In the genomic region with DNA sequence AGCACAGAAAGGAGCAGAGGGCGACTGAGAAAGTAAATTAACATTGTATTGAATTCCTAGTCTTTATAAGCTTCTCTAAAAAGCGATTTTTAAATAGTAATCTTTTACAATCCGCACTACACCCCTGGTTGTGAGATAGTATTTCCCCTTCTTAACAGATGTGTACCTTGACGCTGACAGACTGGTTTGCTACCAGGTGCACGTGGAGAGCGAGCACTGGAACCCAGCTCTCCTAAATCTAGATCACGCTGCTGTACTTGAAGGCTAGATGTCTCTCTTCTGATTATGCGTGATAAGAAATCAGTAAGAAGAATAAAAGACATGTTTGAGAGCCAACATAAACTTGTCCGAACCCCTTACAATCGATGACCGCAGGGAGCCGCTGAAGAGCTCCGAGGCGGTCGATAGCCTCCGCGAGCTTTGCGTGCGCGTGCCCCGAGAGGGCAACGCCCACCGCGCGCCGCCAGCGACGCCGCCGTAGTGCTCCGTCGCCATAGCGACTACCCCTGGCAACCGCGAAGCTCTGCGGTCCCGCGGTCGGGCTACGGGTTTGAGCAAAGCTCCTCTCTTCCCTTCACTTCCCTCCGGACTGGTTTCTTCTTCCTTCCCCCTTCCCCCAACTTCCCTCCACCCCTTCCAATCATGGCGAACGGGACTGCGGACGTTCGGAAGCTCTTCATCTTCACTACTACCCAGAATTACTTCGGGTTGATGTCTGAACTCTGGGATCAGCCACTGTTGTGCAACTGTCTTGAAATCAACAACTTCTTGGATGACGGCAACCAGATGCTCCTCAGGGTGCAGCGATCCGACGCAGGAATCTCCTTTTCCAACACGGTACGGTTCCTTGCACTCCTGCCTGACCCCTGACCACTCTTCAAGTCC, we compare ENCODE assay signal across 1 cellular context.
A peak's percentile ranks its signal among the peaks of the same experiment; 100 is the strongest.
TF ChIP-seq lines count a peak whose summit lies in the region.

A gene with protein sequence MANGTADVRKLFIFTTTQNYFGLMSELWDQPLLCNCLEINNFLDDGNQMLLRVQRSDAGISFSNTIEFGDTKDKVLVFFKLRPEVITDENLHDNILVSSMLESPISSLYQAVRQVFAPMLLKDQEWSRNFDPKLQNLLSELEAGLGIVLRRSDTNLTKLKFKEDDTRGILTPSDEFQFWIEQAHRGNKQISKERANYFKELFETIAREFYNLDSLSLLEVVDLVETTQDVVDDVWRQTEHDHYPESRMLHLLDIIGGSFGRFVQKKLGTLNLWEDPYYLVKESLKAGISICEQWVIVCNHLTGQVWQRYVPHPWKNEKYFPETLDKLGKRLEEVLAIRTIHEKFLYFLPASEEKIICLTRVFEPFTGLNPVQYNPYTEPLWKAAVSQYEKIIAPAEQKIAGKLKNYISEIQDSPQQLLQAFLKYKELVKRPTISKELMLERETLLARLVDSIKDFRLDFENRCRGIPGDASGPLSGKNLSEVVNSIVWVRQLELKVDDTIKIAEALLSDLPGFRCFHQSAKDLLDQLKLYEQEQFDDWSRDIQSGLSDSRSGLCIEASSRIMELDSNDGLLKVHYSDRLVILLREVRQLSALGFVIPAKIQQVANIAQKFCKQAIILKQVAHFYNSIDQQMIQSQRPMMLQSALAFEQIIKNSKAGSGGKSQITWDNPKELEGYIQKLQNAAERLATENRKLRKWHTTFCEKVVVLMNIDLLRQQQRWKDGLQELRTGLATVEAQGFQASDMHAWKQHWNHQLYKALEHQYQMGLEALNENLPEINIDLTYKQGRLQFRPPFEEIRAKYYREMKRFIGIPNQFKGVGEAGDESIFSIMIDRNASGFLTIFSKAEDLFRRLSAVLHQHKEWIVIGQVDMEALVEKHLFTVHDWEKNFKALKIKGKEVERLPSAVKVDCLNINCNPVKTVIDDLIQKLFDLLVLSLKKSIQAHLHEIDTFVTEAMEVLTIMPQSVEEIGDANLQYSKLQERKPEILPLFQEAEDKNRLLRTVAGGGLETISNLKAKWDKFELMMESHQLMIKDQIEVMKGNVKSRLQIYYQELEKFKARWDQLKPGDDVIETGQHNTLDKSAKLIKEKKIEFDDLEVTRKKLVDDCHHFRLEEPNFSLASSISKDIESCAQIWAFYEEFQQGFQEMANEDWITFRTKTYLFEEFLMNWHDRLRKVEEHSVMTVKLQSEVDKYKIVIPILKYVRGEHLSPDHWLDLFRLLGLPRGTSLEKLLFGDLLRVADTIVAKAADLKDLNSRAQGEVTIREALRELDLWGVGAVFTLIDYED (N-terminal part only) (plus strand): TSS at position 494 of the 885 bp plus-strand sequence. CDS start 149 bp downstream, at position 643.

TF ChIP-seq in HepG2, 621 proteins besides CTCF, POLR2A, EP300 and RAD21 (continued from another document and continues in another):
- TF ChIP-seq EZH2 (conservative IDR thresholded peaks at IDR 0.05; ENCODE audit: low read depth, low read length): no peak
- no peak for TF ChIP-seq TOE1 (CRISPR knock-in tag; IDR thresholded peaks at IDR 0.05)
- TF ChIP-seq, protein P1, sequence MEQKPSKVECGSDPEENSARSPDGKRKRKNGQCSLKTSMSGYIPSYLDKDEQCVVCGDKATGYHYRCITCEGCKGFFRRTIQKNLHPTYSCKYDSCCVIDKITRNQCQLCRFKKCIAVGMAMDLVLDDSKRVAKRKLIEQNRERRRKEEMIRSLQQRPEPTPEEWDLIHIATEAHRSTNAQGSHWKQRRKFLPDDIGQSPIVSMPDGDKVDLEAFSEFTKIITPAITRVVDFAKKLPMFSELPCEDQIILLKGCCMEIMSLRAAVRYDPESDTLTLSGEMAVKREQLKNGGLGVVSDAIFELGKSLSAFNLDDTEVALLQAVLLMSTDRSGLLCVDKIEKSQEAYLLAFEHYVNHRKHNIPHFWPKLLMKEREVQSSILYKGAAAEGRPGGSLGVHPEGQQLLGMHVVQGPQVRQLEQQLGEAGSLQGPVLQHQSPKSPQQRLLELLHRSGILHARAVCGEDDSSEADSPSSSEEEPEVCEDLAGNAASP (CRISPR knock-in tag; IDR thresholded peaks at IDR 0.05; ENCODE audit: borderline replicate concordance): 0 out of 2 replicates have a peak, but pooled peaks have one; percentile 31
- no peak for TF ChIP-seq ZNF121 (CRISPR knock-in tag; IDR thresholded peaks at IDR 0.05)
- no peak for TF ChIP-seq NR1H2 (CRISPR knock-in tag; IDR thresholded peaks at IDR 0.05; ENCODE audit: borderline replicate concordance, low read depth)
- TF ChIP-seq, protein P2, sequence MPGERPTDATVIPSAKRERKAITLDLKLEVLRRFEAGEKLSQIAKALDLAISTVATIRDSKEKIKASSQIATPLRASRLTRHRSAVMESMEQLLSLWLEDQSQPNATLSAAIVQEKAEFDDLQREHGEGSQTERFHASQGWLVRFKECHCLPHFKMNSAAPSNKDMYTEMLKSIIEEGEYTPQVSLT (CRISPR knock-in tag; IDR thresholded peaks at IDR 0.05; ENCODE audit: borderline replicate concordance, low read depth): no peak
- no peak for TF ChIP-seq CBX2 (IDR thresholded peaks at IDR 0.05; ENCODE audit: low read depth, low read length)
- no peak for TF ChIP-seq CBX2 (CRISPR knock-in tag; IDR thresholded peaks at IDR 0.05; ENCODE audit: low read depth)
- TF ChIP-seq, protein P3, sequence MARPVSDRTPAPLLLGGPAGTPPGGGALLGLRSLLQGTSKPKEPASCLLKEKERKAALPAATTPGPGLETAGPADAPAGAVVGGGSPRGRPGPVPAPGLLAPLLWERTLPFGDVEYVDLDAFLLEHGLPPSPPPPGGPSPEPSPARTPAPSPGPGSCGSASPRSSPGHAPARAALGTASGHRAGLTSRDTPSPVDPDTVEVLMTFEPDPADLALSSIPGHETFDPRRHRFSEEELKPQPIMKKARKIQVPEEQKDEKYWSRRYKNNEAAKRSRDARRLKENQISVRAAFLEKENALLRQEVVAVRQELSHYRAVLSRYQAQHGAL (CRISPR knock-in tag; IDR thresholded peaks at IDR 0.05; ENCODE audit: not compliant biosample characterization): no peak
- no peak for TF ChIP-seq POLR2G (IDR thresholded peaks at IDR 0.05; ENCODE audit: low read depth, low read length)
- no peak for TF ChIP-seq ZFYVE20 (CRISPR knock-in tag; IDR thresholded peaks at IDR 0.05; ENCODE audit: borderline replicate concordance, low read depth)
- TF ChIP-seq SNAI1 (CRISPR knock-in tag; IDR thresholded peaks at IDR 0.05; ENCODE audit: borderline replicate concordance): no peak
- no peak for TF ChIP-seq NFE2L2 (IDR thresholded peaks at IDR 0.05; ENCODE audit: low read length)
- TF ChIP-seq, protein P4, sequence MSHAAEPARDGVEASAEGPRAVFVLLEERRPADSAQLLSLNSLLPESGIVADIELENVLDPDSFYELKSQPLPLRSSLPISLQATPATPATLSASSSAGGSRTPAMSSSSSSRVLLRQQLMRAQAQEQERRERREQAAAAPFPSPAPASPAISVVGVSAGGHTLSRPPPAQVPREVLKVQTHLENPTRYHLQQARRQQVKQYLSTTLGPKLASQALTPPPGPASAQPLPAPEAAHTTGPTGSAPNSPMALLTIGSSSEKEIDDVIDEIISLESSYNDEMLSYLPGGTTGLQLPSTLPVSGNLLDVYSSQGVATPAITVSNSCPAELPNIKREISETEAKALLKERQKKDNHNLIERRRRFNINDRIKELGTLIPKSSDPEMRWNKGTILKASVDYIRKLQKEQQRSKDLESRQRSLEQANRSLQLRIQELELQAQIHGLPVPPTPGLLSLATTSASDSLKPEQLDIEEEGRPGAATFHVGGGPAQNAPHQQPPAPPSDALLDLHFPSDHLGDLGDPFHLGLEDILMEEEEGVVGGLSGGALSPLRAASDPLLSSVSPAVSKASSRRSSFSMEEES (CRISPR knock-in tag; IDR thresholded peaks at IDR 0.05): peak; percentile 31; the same call in 1 of the 2 replicates
- no peak for TF ChIP-seq ZNF326 (CRISPR knock-in tag; IDR thresholded peaks at IDR 0.05; ENCODE audit: borderline replicate concordance)
- no peak for TF ChIP-seq ZNF720 (CRISPR knock-in tag; IDR thresholded peaks at IDR 0.05)
- TF ChIP-seq, protein P5, sequence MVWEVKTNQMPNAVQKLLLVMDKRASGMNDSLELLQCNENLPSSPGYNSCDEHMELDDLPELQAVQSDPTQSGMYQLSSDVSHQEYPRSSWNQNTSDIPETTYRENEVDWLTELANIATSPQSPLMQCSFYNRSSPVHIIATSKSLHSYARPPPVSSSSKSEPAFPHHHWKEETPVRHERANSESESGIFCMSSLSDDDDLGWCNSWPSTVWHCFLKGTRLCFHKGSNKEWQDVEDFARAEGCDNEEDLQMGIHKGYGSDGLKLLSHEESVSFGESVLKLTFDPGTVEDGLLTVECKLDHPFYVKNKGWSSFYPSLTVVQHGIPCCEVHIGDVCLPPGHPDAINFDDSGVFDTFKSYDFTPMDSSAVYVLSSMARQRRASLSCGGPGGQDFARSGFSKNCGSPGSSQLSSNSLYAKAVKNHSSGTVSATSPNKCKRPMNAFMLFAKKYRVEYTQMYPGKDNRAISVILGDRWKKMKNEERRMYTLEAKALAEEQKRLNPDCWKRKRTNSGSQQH (CRISPR knock-in tag; IDR thresholded peaks at IDR 0.05; ENCODE audit: low read depth): no peak
- no peak for TF ChIP-seq TAF15 (IDR thresholded peaks at IDR 0.05; ENCODE audit: low read depth, low read length, poor library complexity, severe bottlenecking)
- TF ChIP-seq TCF7 (IDR thresholded peaks at IDR 0.05; ENCODE audit: low read depth): no peak
- TF ChIP-seq RXRB (CRISPR knock-in tag; IDR thresholded peaks at IDR 0.05; ENCODE audit: borderline replicate concordance): peak; percentile 44; the same call in 1 of the 2 replicates
- no peak for TF ChIP-seq CBX5 (CRISPR knock-in tag; IDR thresholded peaks at IDR 0.05; ENCODE audit: borderline replicate concordance)
- no peak for TF ChIP-seq HNRNPUL1 (IDR thresholded peaks at IDR 0.05; ENCODE audit: low read depth, low read length)
- TF ChIP-seq, protein P6, sequence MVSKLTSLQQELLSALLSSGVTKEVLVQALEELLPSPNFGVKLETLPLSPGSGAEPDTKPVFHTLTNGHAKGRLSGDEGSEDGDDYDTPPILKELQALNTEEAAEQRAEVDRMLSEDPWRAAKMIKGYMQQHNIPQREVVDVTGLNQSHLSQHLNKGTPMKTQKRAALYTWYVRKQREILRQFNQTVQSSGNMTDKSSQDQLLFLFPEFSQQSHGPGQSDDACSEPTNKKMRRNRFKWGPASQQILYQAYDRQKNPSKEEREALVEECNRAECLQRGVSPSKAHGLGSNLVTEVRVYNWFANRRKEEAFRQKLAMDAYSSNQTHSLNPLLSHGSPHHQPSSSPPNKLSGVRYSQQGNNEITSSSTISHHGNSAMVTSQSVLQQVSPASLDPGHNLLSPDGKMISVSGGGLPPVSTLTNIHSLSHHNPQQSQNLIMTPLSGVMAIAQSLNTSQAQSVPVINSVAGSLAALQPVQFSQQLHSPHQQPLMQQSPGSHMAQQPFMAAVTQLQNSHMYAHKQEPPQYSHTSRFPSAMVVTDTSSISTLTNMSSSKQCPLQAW (CRISPR knock-in tag; IDR thresholded peaks at IDR 0.05): no peak
- TF ChIP-seq, protein P7, sequence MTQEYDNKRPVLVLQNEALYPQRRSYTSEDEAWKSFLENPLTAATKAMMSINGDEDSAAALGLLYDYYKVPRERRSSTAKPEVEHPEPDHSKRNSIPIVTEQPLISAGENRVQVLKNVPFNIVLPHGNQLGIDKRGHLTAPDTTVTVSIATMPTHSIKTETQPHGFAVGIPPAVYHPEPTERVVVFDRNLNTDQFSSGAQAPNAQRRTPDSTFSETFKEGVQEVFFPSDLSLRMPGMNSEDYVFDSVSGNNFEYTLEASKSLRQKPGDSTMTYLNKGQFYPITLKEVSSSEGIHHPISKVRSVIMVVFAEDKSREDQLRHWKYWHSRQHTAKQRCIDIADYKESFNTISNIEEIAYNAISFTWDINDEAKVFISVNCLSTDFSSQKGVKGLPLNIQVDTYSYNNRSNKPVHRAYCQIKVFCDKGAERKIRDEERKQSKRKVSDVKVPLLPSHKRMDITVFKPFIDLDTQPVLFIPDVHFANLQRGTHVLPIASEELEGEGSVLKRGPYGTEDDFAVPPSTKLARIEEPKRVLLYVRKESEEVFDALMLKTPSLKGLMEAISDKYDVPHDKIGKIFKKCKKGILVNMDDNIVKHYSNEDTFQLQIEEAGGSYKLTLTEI (CRISPR knock-in tag; conservative IDR thresholded peaks at IDR 0.05): no peak
- TF ChIP-seq ARNT (IDR thresholded peaks at IDR 0.05): no peak
- TF ChIP-seq ZNF841 (CRISPR knock-in tag; IDR thresholded peaks at IDR 0.05; ENCODE audit: borderline replicate concordance): no peak
- no peak for TF ChIP-seq PRMT3 (CRISPR knock-in tag; IDR thresholded peaks at IDR 0.05; ENCODE audit: borderline replicate concordance, low read depth)
- no peak for TF ChIP-seq GLI4 (CRISPR knock-in tag; IDR thresholded peaks at IDR 0.05; ENCODE audit: borderline replicate concordance)
- no peak for TF ChIP-seq ZNF670 (CRISPR knock-in tag; IDR thresholded peaks at IDR 0.05; ENCODE audit: borderline replicate concordance)
- TF ChIP-seq ZBTB38 (CRISPR knock-in tag; IDR thresholded peaks at IDR 0.05): peak; percentile 47; the same call in 1 of the 2 replicates
- TF ChIP-seq, protein P8, sequence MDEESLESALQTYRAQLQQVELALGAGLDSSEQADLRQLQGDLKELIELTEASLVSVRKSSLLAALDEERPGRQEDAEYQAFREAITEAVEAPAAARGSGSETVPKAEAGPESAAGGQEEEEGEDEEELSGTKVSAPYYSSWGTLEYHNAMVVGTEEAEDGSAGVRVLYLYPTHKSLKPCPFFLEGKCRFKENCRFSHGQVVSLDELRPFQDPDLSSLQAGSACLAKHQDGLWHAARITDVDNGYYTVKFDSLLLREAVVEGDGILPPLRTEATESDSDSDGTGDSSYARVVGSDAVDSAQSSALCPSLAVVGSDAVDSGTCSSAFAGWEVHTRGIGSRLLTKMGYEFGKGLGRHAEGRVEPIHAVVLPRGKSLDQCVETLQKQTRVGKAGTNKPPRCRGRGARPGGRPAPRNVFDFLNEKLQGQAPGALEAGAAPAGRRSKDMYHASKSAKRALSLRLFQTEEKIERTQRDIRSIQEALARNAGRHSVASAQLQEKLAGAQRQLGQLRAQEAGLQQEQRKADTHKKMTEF (CRISPR knock-in tag; IDR thresholded peaks at IDR 0.05): peak; percentile 87
- TF ChIP-seq ZNF780A (CRISPR knock-in tag; IDR thresholded peaks at IDR 0.05): no peak
- TF ChIP-seq, protein P9, sequence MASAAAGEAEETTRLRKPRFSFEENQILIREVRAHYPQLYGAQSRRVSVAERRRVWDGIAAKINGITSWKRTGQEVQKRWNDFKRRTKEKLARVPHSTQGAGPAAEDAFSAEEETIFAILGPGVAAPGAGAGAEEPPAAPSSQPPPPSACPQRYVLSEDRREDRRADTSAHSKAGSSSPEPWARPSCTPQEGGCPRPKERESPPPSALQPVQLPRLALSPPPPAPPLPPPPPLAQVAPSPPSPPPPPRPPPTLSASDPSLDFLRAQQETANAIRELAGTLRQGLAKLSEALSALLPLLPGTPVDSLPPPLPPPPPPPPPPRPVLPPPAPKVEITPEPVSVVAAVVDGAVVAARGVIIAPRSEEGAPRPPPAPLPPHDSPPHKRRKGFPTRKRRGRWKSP (CRISPR knock-in tag; IDR thresholded peaks at IDR 0.05): peak; percentile 87
- no peak for TF ChIP-seq ZNF446 (CRISPR knock-in tag; IDR thresholded peaks at IDR 0.05)
- TF ChIP-seq, protein P10, sequence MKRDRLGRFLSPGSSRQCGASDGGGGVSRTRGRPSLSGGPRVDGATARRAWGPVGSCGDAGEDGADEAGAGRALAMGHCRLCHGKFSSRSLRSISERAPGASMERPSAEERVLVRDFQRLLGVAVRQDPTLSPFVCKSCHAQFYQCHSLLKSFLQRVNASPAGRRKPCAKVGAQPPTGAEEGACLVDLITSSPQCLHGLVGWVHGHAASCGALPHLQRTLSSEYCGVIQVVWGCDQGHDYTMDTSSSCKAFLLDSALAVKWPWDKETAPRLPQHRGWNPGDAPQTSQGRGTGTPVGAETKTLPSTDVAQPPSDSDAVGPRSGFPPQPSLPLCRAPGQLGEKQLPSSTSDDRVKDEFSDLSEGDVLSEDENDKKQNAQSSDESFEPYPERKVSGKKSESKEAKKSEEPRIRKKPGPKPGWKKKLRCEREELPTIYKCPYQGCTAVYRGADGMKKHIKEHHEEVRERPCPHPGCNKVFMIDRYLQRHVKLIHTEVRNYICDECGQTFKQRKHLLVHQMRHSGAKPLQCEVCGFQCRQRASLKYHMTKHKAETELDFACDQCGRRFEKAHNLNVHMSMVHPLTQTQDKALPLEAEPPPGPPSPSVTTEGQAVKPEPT (CRISPR knock-in tag; IDR thresholded peaks at IDR 0.05; ENCODE audit: low read depth): no peak
